ENCODE assay signal across 20 cellular contexts in the genomic region with DNA sequence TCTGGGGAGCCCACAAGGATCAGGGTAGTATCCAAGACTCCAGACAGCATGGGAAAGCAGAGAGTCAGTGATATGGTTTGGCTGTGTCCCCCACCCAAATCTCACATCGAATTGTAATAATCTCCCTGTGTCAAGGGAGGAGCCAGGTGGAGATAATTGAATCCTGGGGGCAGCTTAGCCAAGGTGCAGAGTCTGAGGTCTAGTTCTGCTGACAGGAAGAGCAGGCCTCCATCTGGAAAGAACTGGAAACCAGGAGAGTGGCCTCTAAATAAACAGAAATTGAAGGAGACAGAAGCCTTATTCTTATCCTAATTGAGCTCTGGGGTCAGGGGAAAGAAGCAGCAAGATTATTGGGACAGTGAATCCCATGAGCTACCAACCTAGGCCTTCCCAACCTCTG.
DNase-seq lines count a peak whose midpoint lies in the region; ATAC-seq, FAIRE-seq and TF ChIP-seq lines count a peak whose summit lies in the region.
"Had no signal": no experiment of that assay in that cellular context is flagged by ENCODE, and none has a peak within 500 bp of the region (broad histone marks: within the 10 kb centered on the region; RNA-seq: fewer than 3 reads in every experiment).

No MANE protein-coding gene starts in this region.

- H3K36me3 Mint-ChIP-seq in H9 (ENCODE audit: insufficient read depth in 1 of 3, low read depth in 3 of 3), result peaks cover 0 to 26% (median 19%) of the 10 kb centered on the region in 3 experiments; a peak in 5 of 7 replicates
- H3K36me3 Mint-ChIP-seq in glutamatergic neuron (ENCODE audit: unreplicated experiment), result no peaks in the 10 kb centered on the region
- H3K36me3 Mint-ChIP-seq: CD4-positive, CD25-positive, alpha-beta regulatory T cell; CD8-positive, alpha-beta T cell had no signal

- no peaks in the 10 kb centered on the region for H3K27me3 Mint-ChIP-seq in H9 (ENCODE audit: low read depth)
- H3K27me3 Mint-ChIP-seq in glutamatergic neuron (ENCODE audit: unreplicated experiment), result peaks cover 6% of the 10 kb centered on the region
- H3K27me3 Mint-ChIP-seq: B cell; CD4-positive, CD25-positive, alpha-beta regulatory T cell had no signal

- TF ChIP-seq EP300 in HepG2 (IDR thresholded peaks at IDR 0.05; ENCODE audit: low read depth in 2 of 2, low read length in 2 of 2), result no peak
- TF ChIP-seq EP300 in HepG2 (CRISPR knock-in tag; IDR thresholded peaks at IDR 0.05; ENCODE audit: borderline replicate concordance), result no peak
- TF ChIP-seq EP300 in H1 (IDR thresholded peaks at IDR 0.05; ENCODE audit: borderline replicate concordance in 1 of 2, low read depth in 2 of 2, low read length in 2 of 2), result no peak

- H3K36me3 ChIP-seq in HepG2 (replicated peaks in 1 of 2; ENCODE audit: control insufficient read depth in 1 of 2, insufficient read depth in 2 of 2, low read length in 2 of 2), result no peaks in the 10 kb centered on the region
- no peaks in the 10 kb centered on the region for H3K36me3 ChIP-seq in right lobe of liver
- H3K36me3 ChIP-seq in H1 (ENCODE audit: control insufficient read depth in 2 of 4, insufficient read depth in 4 of 4, low read length in 3 of 4), result peaks cover 0 to 3% (median 0%) of the 10 kb centered on the region in 4 experiments; a peak in 1 of 8 replicates
- H3K36me3 ChIP-seq: BLaER1 had no signal

- CTCF ChIA-PET in HepG2 (lab: Yijun Ruan, JAX; ENCODE audit: low intra/inter-chr PET ratio, low total read pairs), result no interaction called here
- CTCF ChIA-PET in H1 (lab: Charles Lee; ENCODE audit: partially characterized antibody), result no interaction called here

- H3K79me1 ChIP-seq in H9 (ENCODE audit: insufficient read depth, low read depth, low read length, poor library complexity, severe bottlenecking) (no peaks in the 10 kb centered on the region), H1 (ENCODE audit: low read depth, low read length) (no peaks in the 10 kb centered on the region)

- H3K27ac ChIP-seq in HepG2 (ENCODE audit: extremely low read length, insufficient read depth, low read length) (no peak overlapping the region), right lobe of liver (no peak overlapping the region), H9 (ENCODE audit: insufficient read length, low read depth, low read length) (no peak overlapping the region), H1 (ENCODE audit: low read depth, low read length) (no peak overlapping the region)
- H3K27ac ChIP-seq: 22Rv1, BLaER1, C4-2B, GM23248 had no signal

- peak overlapping the region; percentile 9 for H2AK5ac ChIP-seq in H9 (ENCODE audit: insufficient read length, low read length)
- peak overlapping the region; percentile 45; the same call in 1 of the 2 replicates for H2AK5ac ChIP-seq in H1 (ENCODE audit: low read depth, low read length)

- intact Hi-C loops in HepG2 (cut with micrococcal nuclease; ENCODE audit: unreplicated experiment) (loop anchor here (10.0 kb wide), 1 partner anchor 314 kb away; no protein-coding TSS in a partner anchor), right lobe of liver (cut with DNase I) (no loop called here)

- no peak overlapping the region for H3K4me2 ChIP-seq in HepG2 (ENCODE audit: low read depth, low read length)
- no peak overlapping the region for H3K4me2 ChIP-seq in H9 (ENCODE audit: insufficient read depth, insufficient read length, low read length)
- H3K4me2 ChIP-seq in H1 (ENCODE audit: insufficient read depth in 1 of 2, low read depth in 2 of 2, low read length in 2 of 2), result no peak overlapping the region
- H3K4me2 ChIP-seq: BLaER1 had no signal

- no peak overlapping the region for H2AFZ ChIP-seq in HepG2 (ENCODE audit: low read length)
- H2AFZ ChIP-seq in H9 (ENCODE audit: low read length), result no peak overlapping the region
- no peak overlapping the region for H2AFZ ChIP-seq in H1 (ENCODE audit: low read length)
- H2AFZ ChIP-seq: GM23248 had no signal

- peaks cover 33% of the 10 kb centered on the region for H3K4me1 ChIP-seq in HepG2 (ENCODE audit: insufficient read depth, low read length)
- no peaks in the 10 kb centered on the region for H3K4me1 ChIP-seq in right lobe of liver
- peaks cover 5% of the 10 kb centered on the region; the same call in 1 of the 2 replicates for H3K4me1 ChIP-seq in H9 (ENCODE audit: insufficient read depth, low read length)
- H3K4me1 ChIP-seq in H1 (replicated peaks in 1 of 4; ENCODE audit: control insufficient read depth in 3 of 4, insufficient read depth in 4 of 4, low read length in 3 of 4), result peaks cover 2 to 17% (median 11%) of the 10 kb centered on the region in 4 experiments; a peak in 5 of 7 replicates

- H3K79me2 ChIP-seq in HepG2 (ENCODE audit: insufficient read depth, low read length) (no peaks in the 10 kb centered on the region), H9 (ENCODE audit: insufficient read depth, low read length) (no peaks in the 10 kb centered on the region), H1 (ENCODE audit: control insufficient read depth in 1 of 2, insufficient read depth in 2 of 2, low read length in 2 of 2) (no peaks in the 10 kb centered on the region)

- H3K9me3 ChIP-seq in HepG2 (ENCODE audit: low read length) (no peaks in the 10 kb centered on the region), right lobe of liver (no peaks in the 10 kb centered on the region), H9 (ENCODE audit: control insufficient read depth, low read depth, low read length) (no peaks in the 10 kb centered on the region), H1 (ENCODE audit: insufficient read depth in 2 of 2, low read depth in 1 of 2, low read length in 1 of 2) (peaks cover 9 to 12% of the 10 kb centered on the region in 2 experiments; a peak in 3 of 4 replicates)

- H3K4me3 ChIP-seq in HepG2 (replicated peaks in 1 of 3; ENCODE audit: insufficient read depth in 1 of 3, low read depth in 2 of 3, low read length in 3 of 3) (no peak overlapping the region), right lobe of liver (no peak overlapping the region), H1 (ENCODE audit: extremely low read depth in 1 of 4, insufficient read depth in 2 of 4, low read depth in 3 of 4, low read length in 4 of 4) (no peak overlapping the region)
- H3K4me3 ChIP-seq: BLaER1, GM23248 had no signal

- POLR2A ChIA-PET in HepG2 (lab: Yijun Ruan, JAX), result no interaction called here
- POLR2A ChIA-PET in H1 (lab: Charles Lee; ENCODE audit: partially characterized antibody), result no interaction called here

- no peak overlapping the region for H2BK5ac ChIP-seq in H9 (ENCODE audit: insufficient read length, low read length)
- H2BK5ac ChIP-seq in H1 (ENCODE audit: low read depth, low read length), result no peak overlapping the region

- H2BK20ac ChIP-seq in H9 (ENCODE audit: low read depth, low read length, poor library complexity, severe bottlenecking) (no peak overlapping the region), H1 (ENCODE audit: low read length) (no peak overlapping the region)

- H3K23me2 ChIP-seq in H9 (ENCODE audit: insufficient read length, low read depth, low read length, poor library complexity, severe bottlenecking), result no peaks in the 10 kb centered on the region
- H3K23me2 ChIP-seq in H1 (ENCODE audit: low read depth, low read length), result no peaks in the 10 kb centered on the region

- no peak overlapping the region for H3K9ac ChIP-seq in HepG2 (ENCODE audit: insufficient read depth, low read depth, low read length)
- no peak overlapping the region for H3K9ac ChIP-seq in H9 (ENCODE audit: extremely low read depth, insufficient read length, low read length)
- no peak overlapping the region for H3K9ac ChIP-seq in H1 (replicated peaks in 1 of 4; ENCODE audit: extremely low read depth in 1 of 4, low read depth in 3 of 4, low read length in 3 of 4)
- H3K9ac ChIP-seq: BLaER1, GM23248 had no signal

- H3K4me1 Mint-ChIP-seq in H9, result peaks cover 32 to 36% of the 10 kb centered on the region in 2 experiments
- H3K4me1 Mint-ChIP-seq in glutamatergic neuron (ENCODE audit: low read depth, unreplicated experiment), result peaks cover 30% of the 10 kb centered on the region
- H3K4me1 Mint-ChIP-seq: B cell had no signal

- H3K9me3 Mint-ChIP-seq in H9 (peaks cover 13 to 18% of the 10 kb centered on the region in 2 experiments), glutamatergic neuron (ENCODE audit: unreplicated experiment) (peaks cover 7% of the 10 kb centered on the region)
- H3K9me3 Mint-ChIP-seq: CD8-positive, alpha-beta T cell had no signal

- FAIRE-seq in HepG2 (lab: Jason Lieb, UNC) (no peak), H1 (lab: Jason Lieb, UNC) (no peak), GM19239 (lab: Jason Lieb, UNC) (no peak)
- FAIRE-seq: A204.1, G401.6, GM12892, H54 had no signal

- H3K4me3 Mint-ChIP-seq in H9, result no peak overlapping the region
- no peak overlapping the region for H3K4me3 Mint-ChIP-seq in glutamatergic neuron (ENCODE audit: unreplicated experiment)
- H3K4me3 Mint-ChIP-seq: B cell; CD4-positive, CD25-positive, alpha-beta regulatory T cell; CD8-positive, alpha-beta T cell had no signal

- no peak overlapping the region for H3K4ac ChIP-seq in H9 (ENCODE audit: low read depth, low read length)
- H3K4ac ChIP-seq in H1 (replicated peaks; ENCODE audit: insufficient read length, low read depth, low read length), result no peak overlapping the region

- no peak for TF ChIP-seq CTCF in HepG2 (CRISPR knock-in tag; IDR thresholded peaks at IDR 0.05)
- no peak for TF ChIP-seq CTCF in right lobe of liver (IDR thresholded peaks at IDR 0.05)
- TF ChIP-seq CTCF in H9 (conservative IDR thresholded peaks at IDR 0.05), result no peak
- no peak for TF ChIP-seq CTCF in H1 (IDR thresholded peaks at IDR 0.05; ENCODE audit: control extremely low read depth in 1 of 3, insufficient read depth in 1 of 3, low read depth in 1 of 3, low read length in 3 of 3)
- TF ChIP-seq CTCF in glutamatergic neuron (IDR thresholded peaks at IDR 0.05; ENCODE audit: partially characterized antibody, unreplicated experiment), result no peak

- H4K91ac ChIP-seq in H9 (ENCODE audit: insufficient read length, low read depth, low read length) (no peak overlapping the region), H1 (replicated peaks; ENCODE audit: insufficient read length, low read length) (peak overlapping the region; percentile 39)

- H3K18ac ChIP-seq in H9 (ENCODE audit: insufficient read length, low read depth, low read length), result no peak overlapping the region
- H3K18ac ChIP-seq in H1 (ENCODE audit: extremely low read depth, low read length), result no peak overlapping the region

- WGBS in HepG2 (ENCODE audit: low lambda C conversion rate), result 17% methylated on average over 1 of the region's 1 CpG
- WGBS in right lobe of liver (ENCODE audit: insufficient coverage, low coverage, low lambda C conversion rate, missing lambda C conversion rate), result 71% methylated on average over 1 of the region's 1 CpG
- no CpG with 5 or more reads among the region's 1 CpG for WGBS in H9 (ENCODE audit: extremely low coverage, insufficient read length, low lambda C conversion rate)
- 100% methylated on average over 1 of the region's 1 CpG; no CpG with 5 or more reads in 1 of the 2 experiments for WGBS in H1 (ENCODE audit: extremely low coverage in 1 of 2, insufficient coverage in 1 of 2, insufficient read length in 1 of 2, insufficient replicate concordance in 2 of 2, low coverage in 1 of 2, low lambda C conversion rate in 2 of 2, missing lambda C conversion rate in 1 of 2), 2 experiments

- no peak for TF ChIP-seq POLR2A in HepG2 (IDR thresholded peaks at IDR 0.05; ENCODE audit: insufficient read depth in 1 of 2, low read depth in 2 of 2, low read length in 2 of 2)
- TF ChIP-seq POLR2A in right lobe of liver (IDR thresholded peaks at IDR 0.05), result no peak
- TF ChIP-seq POLR2A in H1 (IDR thresholded peaks at IDR 0.05; ENCODE audit: control extremely low read depth in 1 of 2, low read depth in 2 of 2, low read length in 2 of 2), result no peak

- H3K56ac ChIP-seq in H9 (ENCODE audit: insufficient read length, low read depth, low read length), result no peak overlapping the region
- H3K56ac ChIP-seq in H1 (replicated peaks; ENCODE audit: insufficient read length, low read depth, low read length), result no peak overlapping the region

- H3T11ph ChIP-seq in H9 (ENCODE audit: low read length), result no peak overlapping the region

- no TSS peak for BruUV-seq in HepG2 (replicated peaks; lab: Mats Ljungman, UMichigan)

- ATAC-seq in HepG2 (no peak), right lobe of liver (no peak)
- ATAC-seq: CD8-positive, alpha-beta T cell had no signal

- H3K23ac ChIP-seq in H9 (ENCODE audit: insufficient read length, low read depth, low read length), result no peak overlapping the region
- H3K23ac ChIP-seq in H1 (ENCODE audit: insufficient read length), result no peak overlapping the region

- DNase-seq in HepG2 (ENCODE audit: low spot score) (no peak), right lobe of liver (no peak), H9 (no peak), H1 (ENCODE audit: low read depth in 1 of 2, low spot score in 2 of 2) (no peak), DMS153 (lab: John Stamatoyannopoulos, UW) (no peak), GM19239 (ENCODE audit: insufficient read length, low spot score) (no peak), glutamatergic neuron (no peak)
- DNase-seq: CD4-positive, CD25-positive, alpha-beta regulatory T cell; CD8-positive, alpha-beta T cell; DND-41; GM23248; HCEC 1CT had no signal

- H3K27me3 ChIP-seq in HepG2 (ENCODE audit: control insufficient read depth in 1 of 2, insufficient read depth in 2 of 2, low read length in 2 of 2), result no peaks in the 10 kb centered on the region
- no peaks in the 10 kb centered on the region for H3K27me3 ChIP-seq in right lobe of liver
- no peaks in the 10 kb centered on the region for H3K27me3 ChIP-seq in H9 (ENCODE audit: insufficient read depth, low read length)
- no peaks in the 10 kb centered on the region for H3K27me3 ChIP-seq in H1 (replicated peaks in 1 of 4; ENCODE audit: control insufficient read depth in 3 of 4, extremely low read depth in 1 of 4, insufficient read depth in 3 of 4, low read length in 3 of 4)
- H3K27me3 ChIP-seq: BLaER1 had no signal

- H4K8ac ChIP-seq in H9 (replicated peaks; ENCODE audit: insufficient read length, low read depth, low read length) (no peak overlapping the region), H1 (ENCODE audit: extremely low read depth, insufficient read depth, low read length) (no peak overlapping the region)

- in situ Hi-C loops in HepG2 (cut with HindIII; ENCODE audit: extremely low pct_ligation_motif_present, low pct_unique_long_range_greater_than_20kb), result no loop called here

- H3K27ac Mint-ChIP-seq in H9 (peak overlapping the region in 1 of 3 experiments; percentile 44; a peak in 1 of 7 replicates), glutamatergic neuron (ENCODE audit: unreplicated experiment) (no peak overlapping the region)
- H3K27ac Mint-ChIP-seq: B cell; CD4-positive, CD25-positive, alpha-beta regulatory T cell; CD8-positive, alpha-beta T cell had no signal

- H2BK15ac ChIP-seq in H9 (ENCODE audit: low read depth, low read length), result no peak overlapping the region
- H2BK15ac ChIP-seq in H1 (ENCODE audit: low read length), result no peak overlapping the region

- H3K14ac ChIP-seq in H9 (ENCODE audit: insufficient read depth, low read length) (0 out of 2 replicates have a peak overlapping the region, but pooled peaks have one; percentile 40), H1 (ENCODE audit: insufficient read length) (no peak overlapping the region)

- H2BK120ac ChIP-seq in H9 (ENCODE audit: low read depth, low read length, poor library complexity, severe bottlenecking) (no peak overlapping the region), H1 (replicated peaks; ENCODE audit: low read depth, low read length) (no peak overlapping the region)

- H4K5ac ChIP-seq in H9 (ENCODE audit: insufficient read length, low read depth, low read length) (no peak overlapping the region), H1 (ENCODE audit: insufficient read length, low read depth, low read length) (no peak overlapping the region)

- H4K20me1 ChIP-seq in HepG2 (ENCODE audit: insufficient read depth, low read length), result no peaks in the 10 kb centered on the region
- no peaks in the 10 kb centered on the region for H4K20me1 ChIP-seq in H9 (ENCODE audit: control insufficient read depth, insufficient read depth, insufficient read length)
- no peaks in the 10 kb centered on the region for H4K20me1 ChIP-seq in H1 (replicated peaks in 1 of 2; ENCODE audit: control insufficient read depth in 1 of 2, insufficient read depth in 2 of 2, low read length in 2 of 2)
- H4K20me1 ChIP-seq: BLaER1 had no signal

- no peak overlapping the region for H2BK12ac ChIP-seq in H9 (ENCODE audit: insufficient read length, low read depth, low read length)
- no peak overlapping the region for H2BK12ac ChIP-seq in H1 (ENCODE audit: low read depth, low read length)

- TF ChIP-seq RAD21 in HepG2 (CRISPR knock-in tag; IDR thresholded peaks at IDR 0.05) (no peak), H1 (IDR thresholded peaks at IDR 0.05 in 1 of 2, conservative IDR thresholded peaks at IDR 0.05 in 1 of 2; ENCODE audit: low read depth in 2 of 2, low read length in 2 of 2) (no peak)
